ENCODE assay signal across 14 cellular contexts in genomic region chr17:41814195-41814594, GRCh38. TPM values are rescaled to one million over a fixed set of nuclear protein-coding genes. Genes with fewer than 3 reads are reported as not detected.
A peak's percentile ranks its signal among the peaks of the same experiment; 100 is the strongest.
DNase-seq lines count a peak whose midpoint lies in the region; TF ChIP-seq lines count a peak whose summit lies in the region.
"Had no signal": no experiment of that assay in that cellular context is flagged by ENCODE, and none has a peak within 500 bp of the region (broad histone marks: within the 10 kb centered on the region; RNA-seq: fewer than 3 reads in every experiment).

No MANE protein-coding gene starts in this region.

- no peak for TF ChIP-seq CTCF in fibroblast of mammary gland (conservative IDR thresholded peaks at IDR 0.05; ENCODE audit: control insufficient read depth, insufficient read depth, low read depth, low read length)
- no peak for TF ChIP-seq CTCF in progenitor cell of endocrine pancreas (IDR thresholded peaks at IDR 0.05; ENCODE audit: unreplicated experiment)
- TF ChIP-seq CTCF in tibial artery (IDR thresholded peaks at IDR 0.05) = no peak
- no peak for TF ChIP-seq CTCF in GM10248 (IDR thresholded peaks at IDR 0.05; ENCODE audit: control extremely low read depth, extremely low read depth, low read depth, missing control alignments)

- H3K9me3 Mint-ChIP-seq in progenitor cell of endocrine pancreas (ENCODE audit: low read depth) = no peaks in the 10 kb centered on the region

- H3K4me3 Mint-ChIP-seq in progenitor cell of endocrine pancreas (ENCODE audit: low read depth) = peak overlapping the region; percentile 91

- POLR2A ChIA-PET in GM10248 (lab: Yijun Ruan, JAX) = no interaction called here

- H3K9me3 ChIP-seq in SJCRH30 (replicated peaks) (no peaks in the 10 kb centered on the region), tibial artery (no peaks in the 10 kb centered on the region)
- H3K9me3 ChIP-seq: esophagus squamous epithelium had no signal

- intact Hi-C loops in tibial artery (cut with DNase I; ENCODE audit: low total_unique reads) = loop anchor here (10.0 kb wide), 1 partner anchor 51 kb away; the partner anchor contains the start of gene KLHL11

- H3K4me1 Mint-ChIP-seq in progenitor cell of endocrine pancreas (ENCODE audit: low read depth) = peaks cover 19% of the 10 kb centered on the region

- H3K4me1 ChIP-seq in SJCRH30 (no peaks in the 10 kb centered on the region), tibial artery (peaks cover 0 to 40% (median 29%) of the 10 kb centered on the region in 4 donors)

- H3K27ac ChIP-seq in SJCRH30 = no peak overlapping the region
- H3K27ac ChIP-seq in tibial artery = peak overlapping the region in 1 of 2 donors; percentile 80

- no peaks in the 10 kb centered on the region for H3K27me3 Mint-ChIP-seq in progenitor cell of endocrine pancreas

- H3K36me3 Mint-ChIP-seq in progenitor cell of endocrine pancreas (ENCODE audit: insufficient read depth) = peaks cover 5% of the 10 kb centered on the region

- H3K27ac Mint-ChIP-seq in progenitor cell of endocrine pancreas = no peak overlapping the region

- H3K27me3 ChIP-seq in SJCRH30 (no peaks in the 10 kb centered on the region), tibial artery (no peaks in the 10 kb centered on the region)

- peak; percentile 25 for DNase-seq in ELR (ENCODE audit: low read depth)
- DNase-seq in SJCRH30 = no peak
- DNase-seq in fibroblast of mammary gland (ENCODE audit: low read depth) = peak; percentile 55
- DNase-seq in progenitor cell of endocrine pancreas (ENCODE audit: low spot score, unreplicated experiment) = no peak
- no peak for DNase-seq in NK-92 treated with Interleukin-12 subunit alpha and Interleukin-12 subunit beta, amount 100 ng/mL, for 24 hours (lab: John Stamatoyannopoulos, UW)
- no peak for DNase-seq in activated T-cell treated with anti-CD3 and anti-CD28 coated beads, Interleukin-2, amount 50 U/mL, for 1 hour
- no peak for DNase-seq in tibial artery
- no peak for DNase-seq in GM10248 (ENCODE audit: extremely low spot score)
- DNase-seq: amygdala, esophagus squamous epithelium, NCI-H510A treated with DMSO at 0.1 percent for 48 hours, SW 1271 had no signal

- H3K36me3 ChIP-seq in SJCRH30 (peaks cover 5% of the 10 kb centered on the region; the same call in 1 of the 2 replicates), tibial artery (peaks cover 0 to 8% (median 0%) of the 10 kb centered on the region in 3 donors)
- H3K36me3 ChIP-seq: esophagus squamous epithelium had no signal

- CTCF ChIA-PET in GM10248 (lab: Yijun Ruan, JAX) = interaction anchor here (0.8 to 1.9 kb wide), 2 partner anchors 11 to 28 kb away, joined by 3 to 6 read pairs; partner anchors contain the start of gene JUP

- H3K4me3 ChIP-seq in SJCRH30 (peak overlapping the region; percentile 72), fibroblast of mammary gland (ENCODE audit: control insufficient read depth, low read depth, low read length) (peak overlapping the region; percentile 76), tibial artery (no peak overlapping the region)
- H3K4me3 ChIP-seq: lung had no signal

RNA-seq across cellular contexts. Expression of gene FKBP10, which starts 1.4 kb away (rescaled TPM):
- total RNA-seq in SJCRH30 (2014; rRNA removed; shearing (Covaris generic)) = 61.4 and 72.2 TPM in 2 replicates
- 154 and 155 TPM in 2 replicates for total RNA-seq in progenitor cell of endocrine pancreas

RNA-seq across cellular contexts. Expression of gene P3H4, which starts 2.4 kb away (rescaled TPM):
- total RNA-seq in SJCRH30 (2014; rRNA removed; shearing (Covaris generic)) = 15.7 and 16.9 TPM in 2 replicates
- total RNA-seq in progenitor cell of endocrine pancreas = 30.4 and 31.7 TPM in 2 replicates

RNA-seq across cellular contexts. Expression of gene NT5C3B, which starts 21.8 kb away (rescaled TPM):
- total RNA-seq in SJCRH30 (2014; rRNA removed; shearing (Covaris generic)) = 115 and 120 TPM in 2 replicates
- 105 and 115 TPM in 2 replicates for total RNA-seq in progenitor cell of endocrine pancreas

RNA-seq across cellular contexts. Expression of gene KLHL10, which starts 23.4 kb away (rescaled TPM):
- total RNA-seq in SJCRH30 (2014; rRNA removed; shearing (Covaris generic)) = not detected in 2 replicates
- total RNA-seq in progenitor cell of endocrine pancreas = not detected in 2 replicates
- total RNA-seq: LHCN-M2 had no signal

RNA-seq across cellular contexts. Expression of gene JUP, which starts 27.7 kb away (rescaled TPM):
- total RNA-seq in SJCRH30 (2014; rRNA removed; shearing (Covaris generic)) = 1.2 and 1.7 TPM in 2 replicates
- 195 and 199 TPM in 2 replicates for total RNA-seq in progenitor cell of endocrine pancreas
- total RNA-seq: LHCN-M2 had no signal

Comparison
In these comparisons a context has a peak if more than half of its experiments do, and no peak if none do; other contexts are left out.
1. DNase-seq: peak in ELR (single experiment) and fibroblast of mammary gland (single experiment); none in SJCRH30 (0 of 2), progenitor cell of endocrine pancreas (single experiment), NK-92 treated with Interleukin-12 subunit alpha and Interleukin-12 subunit beta, amount 100 ng/mL, for 24 hours (single experiment), activated T-cell treated with anti-CD3 and anti-CD28 coated beads, Interleukin-2, amount 50 U/mL, for 1 hour (single experiment), tibial artery (0 of 2) and GM10248 (single experiment).
2. H3K4me3 ChIP-seq: peak in SJCRH30 (single experiment) and fibroblast of mammary gland (single experiment); none in tibial artery (0 of 2).